Comparison of ENCODE assay signal across 14 cellular contexts in the genomic region with DNA sequence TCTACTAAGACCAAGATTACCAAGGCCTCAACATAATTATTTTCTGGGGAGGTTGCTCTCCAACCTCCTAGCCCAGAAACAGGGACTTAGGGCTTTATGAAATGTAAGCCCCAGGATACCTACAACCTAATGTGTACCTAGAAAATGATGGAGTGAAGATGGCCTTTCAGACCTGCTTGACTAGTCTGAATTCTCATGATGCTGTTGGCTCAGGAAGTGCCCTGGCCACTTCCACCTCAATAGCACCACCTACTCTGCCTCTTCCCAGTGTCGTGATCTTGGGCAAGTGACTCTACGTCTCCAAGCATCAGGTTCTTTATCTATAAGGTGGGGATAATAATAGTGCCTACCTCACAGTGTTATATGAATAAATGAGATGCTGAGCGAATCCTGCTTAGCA. TPM values are rescaled to one million over a fixed set of nuclear protein-coding genes. Genes with fewer than 3 reads are reported as not detected.
DNase-seq lines count a peak whose midpoint lies in the region; TF ChIP-seq lines count a peak whose summit lies in the region.
"Had no signal": no experiment of that assay in that cellular context is flagged by ENCODE, and none has a peak within 500 bp of the region (broad histone marks: within the 10 kb centered on the region; RNA-seq: fewer than 3 reads in every experiment).

No MANE protein-coding gene starts in this region.

- no peaks in the 10 kb centered on the region for H3K9me3 Mint-ChIP-seq in neural crest cell
- H3K9me3 Mint-ChIP-seq: CD4-positive, alpha-beta T cell; CD8-positive, alpha-beta T cell had no signal

- no peak for TF ChIP-seq CTCF in LNCaP clone FGC (IDR thresholded peaks at IDR 0.05; ENCODE audit: control insufficient read depth, extremely low read depth, insufficient read depth)
- TF ChIP-seq CTCF in neural crest cell (conservative IDR thresholded peaks at IDR 0.05): no peak

- H3K27ac Mint-ChIP-seq in neural crest cell (ENCODE audit: unreplicated experiment): peak overlapping the region; percentile 32
- H3K27ac Mint-ChIP-seq: B cell; CD4-positive, alpha-beta T cell; CD8-positive, alpha-beta T cell had no signal

- H3K27me3 Mint-ChIP-seq in neural crest cell (ENCODE audit: low read depth): no peaks in the 10 kb centered on the region
- H3K27me3 Mint-ChIP-seq: B cell had no signal

- H3K4me3 Mint-ChIP-seq in neural crest cell: no peak overlapping the region
- H3K4me3 Mint-ChIP-seq: B cell; CD4-positive, alpha-beta T cell; CD8-positive, alpha-beta T cell had no signal

- no peaks in the 10 kb centered on the region for H3K36me3 Mint-ChIP-seq in neural crest cell (ENCODE audit: low read depth)
- H3K36me3 Mint-ChIP-seq: CD8-positive, alpha-beta T cell had no signal

- no peaks in the 10 kb centered on the region for H3K4me1 Mint-ChIP-seq in neural crest cell
- H3K4me1 Mint-ChIP-seq: B cell had no signal

- no peak overlapping the region for H3K4me3 ChIP-seq in LNCaP clone FGC (ENCODE audit: low read depth, low read length)
- H3K4me3 ChIP-seq: A549; BLaER1 treated with 17β-estradiol and CSF1 and Interleukin-3, amounts not matched to agents 10 nM and 100 nM had no signal

- DNase-seq in LNCaP clone FGC (ENCODE audit: low read depth) (peak; percentile 63), neural crest cell (ENCODE audit: low read depth, low spot score) (no peak), 8988T (no peak), foreskin melanocyte (no peak), GM19238 (ENCODE audit: insufficient read length, low spot score) (no peak)
- DNase-seq: AML-193; Calu3; CD4-positive, alpha-beta T cell; CD8-positive, alpha-beta T cell; DMS79 treated with DMSO at 0.1 percent for 48 hours; GF-D8 had no signal

RNA-seq across cellular contexts. Expression of a gene that starts 57.9 kb away (rescaled TPM):
- total RNA-seq in neural crest cell: 10.3 and 10.5 TPM in 2 replicates
